24 cellular contexts compared by ENCODE assay signal in genomic region chr18:75618146-75618545, GRCh38.
DNase-seq lines count a peak whose midpoint lies in the region; FAIRE-seq and TF ChIP-seq lines count a peak whose summit lies in the region.
"Had no signal": no experiment of that assay in that cellular context is flagged by ENCODE, and none has a peak within 500 bp of the region (broad histone marks: within the 10 kb centered on the region; RNA-seq: fewer than 3 reads in every experiment).

No MANE protein-coding gene starts in this region.

- H2BK5ac ChIP-seq in mesenchymal stem cell (ENCODE audit: low read depth, low read length, poor library complexity, severe bottlenecking): no peak overlapping the region

- 100% methylated on average over 2 of the region's 4 CpGs for WGBS in mesenchymal stem cell
- 71 to 85% (median 76%) methylated on average over 4 of the region's 4 CpGs for WGBS in adrenal gland, 4 donors

- no peaks in the 10 kb centered on the region for H3K79me1 ChIP-seq in mesenchymal stem cell (replicated peaks; ENCODE audit: low read length, poor library complexity, severe bottlenecking)

- H3K4me3 ChIP-seq in mesenchymal stem cell (ENCODE audit: insufficient read depth in 1 of 2, low read depth in 1 of 2, low read length in 2 of 2): no peak overlapping the region
- no peak overlapping the region for H3K4me3 ChIP-seq in adrenal gland
- H3K4me3 ChIP-seq: A549; BLaER1 treated with 17β-estradiol and CSF1 and Interleukin-3, amounts not matched to agents 10 nM and 100 nM; GM12878; HAP-1 had no signal

- DNase-seq in COLO829 (ENCODE audit: low spot score): peak; percentile 2
- DNase-seq in HT1080 (ENCODE audit: low read depth): peak; percentile 80
- DNase-seq in foreskin melanocyte: peak; percentile 50
- no peak for DNase-seq in mesenchymal stem cell
- DNase-seq in adrenal gland: no peak
- no peak for DNase-seq in RCC 7860 (ENCODE audit: low spot score)
- DNase-seq: 8988T; ACHN; AML-193; BE2C; CD4-positive, alpha-beta T cell; CD8-positive, alpha-beta memory T cell; COR-L47; DMS153; DND-41; EL; GDM1; GOT3; HFFc6 had no signal

- no peaks in the 10 kb centered on the region for H3K27me3 ChIP-seq in mesenchymal stem cell (ENCODE audit: control insufficient read depth in 1 of 2, insufficient read depth in 1 of 2, low read length in 2 of 2)
- H3K27me3 ChIP-seq in adrenal gland: no peaks in the 10 kb centered on the region
- H3K27me3 ChIP-seq: BE2C; BLaER1 treated with 17β-estradiol and CSF1 and Interleukin-3, amounts not matched to agents 10 nM and 100 nM had no signal

- H2BK120ac ChIP-seq in mesenchymal stem cell (ENCODE audit: low read depth, low read length): no peak overlapping the region

- no peak overlapping the region for H3K14ac ChIP-seq in mesenchymal stem cell (ENCODE audit: low read length in 2 of 2)

- no peak overlapping the region for H2BK15ac ChIP-seq in mesenchymal stem cell (ENCODE audit: low read depth, poor library complexity, severe bottlenecking)

- H3K4me1 ChIP-seq in mesenchymal stem cell (ENCODE audit: control insufficient read depth, insufficient read depth, low read depth, low read length) (no peaks in the 10 kb centered on the region), adrenal gland (replicated peaks in 1 of 2) (no peaks in the 10 kb centered on the region)
- H3K4me1 ChIP-seq: A549; BE2C; BLaER1 treated with 17β-estradiol and CSF1 and Interleukin-3, amounts not matched to agents 10 nM and 100 nM; HAP-1 had no signal

- H4K8ac ChIP-seq in mesenchymal stem cell (ENCODE audit: low read length): no peak overlapping the region

- H3K9ac ChIP-seq in mesenchymal stem cell (ENCODE audit: low read length): no peak overlapping the region
- H3K9ac ChIP-seq: BLaER1 treated with 17β-estradiol and CSF1 and Interleukin-3, amounts not matched to agents 10 nM and 100 nM had no signal

- no peaks in the 10 kb centered on the region for H3K36me3 ChIP-seq in mesenchymal stem cell (ENCODE audit: control insufficient read depth in 1 of 2, insufficient read depth in 2 of 2, low read depth in 1 of 2, low read length in 2 of 2)
- H3K36me3 ChIP-seq in adrenal gland (replicated peaks in 1 of 2): no peaks in the 10 kb centered on the region
- H3K36me3 ChIP-seq: BE2C; BLaER1 treated with 17β-estradiol and CSF1 and Interleukin-3, amounts not matched to agents 10 nM and 100 nM; HAP-1 had no signal

- no peak overlapping the region for H2AFZ ChIP-seq in mesenchymal stem cell (ENCODE audit: low read depth, low read length)

- no peak overlapping the region for H2BK12ac ChIP-seq in mesenchymal stem cell (ENCODE audit: low read length in 2 of 2)

- no peak for TF ChIP-seq CTCF in adrenal gland (IDR thresholded peaks at IDR 0.05)

- no peak for FAIRE-seq in RCC 7860 (lab: Jason Lieb, UNC)
- FAIRE-seq: A549, GM12878, H54 had no signal

- intact Hi-C loops in adrenal gland (cut with DNase I): no loop called here

- H3K9me3 ChIP-seq in mesenchymal stem cell (ENCODE audit: control insufficient read depth, low read length): peaks cover 7% of the 10 kb centered on the region
- no peaks in the 10 kb centered on the region for H3K9me3 ChIP-seq in adrenal gland (replicated peaks in 1 of 3)
- H3K9me3 ChIP-seq: A549, BE2C, HAP-1 had no signal

- H3K4me2 ChIP-seq in mesenchymal stem cell (ENCODE audit: low read length, poor library complexity, severe bottlenecking): no peak overlapping the region
- H3K4me2 ChIP-seq: A549; BLaER1 treated with 17β-estradiol and CSF1 and Interleukin-3, amounts not matched to agents 10 nM and 100 nM had no signal

- no peak overlapping the region for H4K91ac ChIP-seq in mesenchymal stem cell (ENCODE audit: low read length)

- H2AK5ac ChIP-seq in mesenchymal stem cell (ENCODE audit: low read length, severe bottlenecking): no peak overlapping the region

- H3K27ac ChIP-seq in mesenchymal stem cell (ENCODE audit: low read length, poor library complexity, severe bottlenecking): no peak overlapping the region
- no peak overlapping the region for H3K27ac ChIP-seq in adrenal gland
- H3K27ac ChIP-seq: A549; BLaER1 treated with 17β-estradiol and CSF1 and Interleukin-3, amounts not matched to agents 10 nM and 100 nM had no signal

- TF ChIP-seq POLR2A in adrenal gland (IDR thresholded peaks at IDR 0.05): no peak

- H3K23ac ChIP-seq in mesenchymal stem cell (ENCODE audit: low read length in 2 of 2): no peak overlapping the region

- no peak overlapping the region for H3K18ac ChIP-seq in mesenchymal stem cell (ENCODE audit: low read depth in 1 of 2, low read length in 2 of 2)

- no peak overlapping the region for H3K4ac ChIP-seq in mesenchymal stem cell (ENCODE audit: low read depth in 1 of 2, low read length in 2 of 2)

Comparison
In these comparisons a context has a peak if more than half of its experiments do, and no peak if none do; other contexts are left out.
1. DNase-seq: peak in COLO829 (single experiment), HT1080 (single experiment) and foreskin melanocyte (single experiment); none in mesenchymal stem cell (single experiment), adrenal gland (0 of 7) and RCC 7860 (single experiment).